In genomic region chr19:38657633-38658222, GRCh38 we compare ENCODE assay signal across 8 cellular contexts.
DNase-seq lines count a peak whose midpoint lies in the region; ATAC-seq and TF ChIP-seq lines count a peak whose summit lies in the region.

No MANE protein-coding gene starts in this region.

- CTCF ChIA-PET in HEK293T (lab: Yijun Ruan, JAX), result no interaction called here

- DNase-seq in HCEC 1CT (peak; percentile 99), T-helper 22 cell (ENCODE audit: low read depth) (peak; percentile 55), fibroblast of gingiva (ENCODE audit: low read depth) (peak; percentile 72), cerebellar nuclear complex (lab: John Stamatoyannopoulos, UW) (no peak), HEK293T (ENCODE audit: extremely low spot score) (no peak), NCI-H2196 treated with DMSO at 0.1 percent for 48 hours (lab: John Stamatoyannopoulos, UW; ENCODE audit: unreplicated experiment) (no peak)

- H3K27me3 ChIP-seq in rectal smooth muscle tissue (ENCODE audit: control insufficient read depth, insufficient read depth, low read length), result no peaks in the 10 kb centered on the region

- peak overlapping the region; percentile 79 for H3K27ac ChIP-seq in rectal smooth muscle tissue (ENCODE audit: low read depth, low read length)

- peaks cover 57% of the 10 kb centered on the region for H3K4me1 ChIP-seq in rectal smooth muscle tissue (ENCODE audit: control insufficient read depth, insufficient read depth, low read length)

- no peak overlapping the region for H3K9ac ChIP-seq in rectal smooth muscle tissue (ENCODE audit: low read length)

- no peak for ATAC-seq in GM18907 (IDR thresholded peaks at IDR 0.05; ENCODE audit: unreplicated experiment)

- POLR2A ChIA-PET in HEK293T (lab: Yijun Ruan, JAX), result no interaction called here

- no peak overlapping the region for H3K4me3 ChIP-seq in rectal smooth muscle tissue (ENCODE audit: low read length)

- no peaks in the 10 kb centered on the region for H3K36me3 ChIP-seq in rectal smooth muscle tissue (ENCODE audit: control insufficient read depth, insufficient read depth, low read length)

TF ChIP-seq in HEK293T, 16 proteins besides CTCF, POLR2A, EP300 and RAD21:
- TF ChIP-seq BHLHE40 (IDR thresholded peaks at IDR 0.05; ENCODE audit: borderline replicate concordance) (no peak), FOXA1 (IDR thresholded peaks at IDR 0.05) (no peak), FOXM1 (IDR thresholded peaks at IDR 0.05; ENCODE audit: borderline replicate concordance) (no peak), L3MBTL2 (conservative IDR thresholded peaks at IDR 0.05) (no peak), LEF1 (IDR thresholded peaks at IDR 0.05; ENCODE audit: borderline replicate concordance) (no peak), ELF4 (IDR thresholded peaks at IDR 0.05) (no peak), ARNT (IDR thresholded peaks at IDR 0.05) (no peak), SP1 (IDR thresholded peaks at IDR 0.05) (no peak), SUZ12 (IDR thresholded peaks at IDR 0.05) (no peak), ZNF384 (IDR thresholded peaks at IDR 0.05) (no peak), FOXK2 (IDR thresholded peaks at IDR 0.05) (no peak), HDGF (IDR thresholded peaks at IDR 0.05; ENCODE audit: borderline replicate concordance) (no peak), TARDBP (IDR thresholded peaks at IDR 0.05) (no peak), PKNOX1 (IDR thresholded peaks at IDR 0.05) (no peak), CTBP1 (IDR thresholded peaks at IDR 0.05; ENCODE audit: borderline replicate concordance) (no peak), NFRKB (IDR thresholded peaks at IDR 0.05) (no peak)

Comparison
In these comparisons a context has a peak if more than half of its experiments do, and no peak if none do; other contexts are left out.
1. DNase-seq: peak in HCEC 1CT (single experiment), T-helper 22 cell (single experiment) and fibroblast of gingiva (single experiment); none in cerebellar nuclear complex (0 of 2), HEK293T (single experiment) and NCI-H2196 treated with DMSO at 0.1 percent for 48 hours (single experiment).